Comparison of ENCODE assay signal across 8 cellular contexts in genomic region chr1:20185834-20186782, GRCh38. TPM values are rescaled to one million over a fixed set of nuclear protein-coding genes. Genes with fewer than 3 reads are reported as not detected.
DNase-seq lines count a peak whose midpoint lies in the region; ATAC-seq and TF ChIP-seq lines count a peak whose summit lies in the region.

PLA2G2C (minus strand) TSS chr1:20186518; CDS start chr1:20177363, 9,155 bp downstream.
UBXN10 (plus strand) TSS chr1:20186096; CDS start chr1:20190562, 4,466 bp downstream.

- ATAC-seq in GM19452 (IDR thresholded peaks at IDR 0.05; ENCODE audit: unreplicated experiment) (no peak), GM19397 (IDR thresholded peaks at IDR 0.05; ENCODE audit: unreplicated experiment) (no peak)

- H3K36me3 ChIP-seq in Caco-2 (ENCODE audit: control insufficient read depth, insufficient read depth, low read length): no peaks in the 10 kb centered on the region

- H3K9me3 ChIP-seq in Caco-2: no peaks in the 10 kb centered on the region

- intact Hi-C loops in Caco-2 (cut with micrococcal nuclease; ENCODE audit: unreplicated experiment): no loop called here

- H3K4me1 Mint-ChIP-seq in Caco-2 (ENCODE audit: low read depth, unreplicated experiment) (no peaks in the 10 kb centered on the region), immature natural killer cell (peaks cover 47 to 55% of the 10 kb centered on the region in 2 donors)

- DNase-seq in Caco-2: peak; percentile 25 to 38
- peak; percentile 91 for DNase-seq in OCI-M1 (lab: John Stamatoyannopoulos, UW)
- DNase-seq in activated naive CD4-positive, alpha-beta T cell treated with anti-CD3 and anti-CD28 coated beads, Interleukin-2, amount 50 U/mL, for 16 hours: peak; percentile 75
- peak; percentile 54 to 72 (median 62) for DNase-seq in immature natural killer cell
- DNase-seq in stimulated activated CD4-positive, alpha-beta T cell treated with anti-CD3 and anti-CD28 coated beads, Interleukin-12 subunit alpha, Interleukin-12 subunit beta, amount 100 ng/mL, for 48 hours (ENCODE audit: low read depth in 2 of 3, low spot score in 1 of 3): peak; percentile 57 to 77 (median 74)
- DNase-seq in NOMO-1 treated with dmso at 0.1 percent for 144 hours (lab: John Stamatoyannopoulos, UW; ENCODE audit: unreplicated experiment): no peak

- H3K4me3 Mint-ChIP-seq in Caco-2 (ENCODE audit: unreplicated experiment) (peak within 1 kb of the TSS; percentile 63), immature natural killer cell (peak within 1 kb of the TSS; percentile 78 to 92 (median 87))

- H3K27me3 Mint-ChIP-seq in Caco-2 (ENCODE audit: insufficient read depth, unreplicated experiment) (peaks cover 9% of the 10 kb centered on the region), immature natural killer cell (ENCODE audit: low read depth in 3 of 3) (peaks cover 6 to 14% (median 10%) of the 10 kb centered on the region in 3 donors)

- no peaks in the 10 kb centered on the region for H3K27me3 ChIP-seq in Caco-2 (replicated peaks; ENCODE audit: control insufficient read depth, insufficient read depth, low read length)

- peak within 1 kb of the TSS; percentile 30 for H3K4me3 ChIP-seq in Caco-2 (ENCODE audit: low read depth, low read length)

- no peaks in the 10 kb centered on the region for H3K4me1 ChIP-seq in Caco-2

- BruUV-seq in Caco-2 (replicated peaks; lab: Mats Ljungman, UMichigan): no TSS peak

- CTCF ChIA-PET in Caco-2 (lab: Charles Lee): no interaction called here

- no peak within 1 kb of the TSS for H3K27ac Mint-ChIP-seq in Caco-2 (ENCODE audit: unreplicated experiment)
- peak within 1 kb of the TSS; percentile 78 to 93 (median 88) for H3K27ac Mint-ChIP-seq in immature natural killer cell

- no peak for TF ChIP-seq CTCF in Caco-2 (IDR thresholded peaks at IDR 0.05; ENCODE audit: insufficient read depth in 1 of 2, low read depth in 1 of 2, low read length in 1 of 2, severe bottlenecking in 1 of 2, unreplicated experiment in 1 of 2)

- H3K9me3 Mint-ChIP-seq in Caco-2 (ENCODE audit: unreplicated experiment) (no peaks in the 10 kb centered on the region), immature natural killer cell (peaks cover 0 to 2% (median 0%) of the 10 kb centered on the region in 6 donors)

- H3K36me3 Mint-ChIP-seq in Caco-2 (ENCODE audit: insufficient read depth, unreplicated experiment) (no peaks in the 10 kb centered on the region), immature natural killer cell (peaks cover 0 to 4% (median 4%) of the 10 kb centered on the region in 3 donors)

- POLR2A ChIA-PET in Caco-2 (lab: Charles Lee): no interaction called here

RNA-seq across cellular contexts. Expression of gene PLA2G2C, which starts in this region (rescaled TPM):
- not detected in 2 replicates for total RNA-seq in Caco-2 (2022)
- not detected for polyA plus RNA-seq in immature natural killer cell

RNA-seq across cellular contexts. Expression of gene UBXN10, which starts in this region (rescaled TPM):
- total RNA-seq in Caco-2 (2022): 0.05 and 0.07 TPM in 2 replicates
- polyA plus RNA-seq in immature natural killer cell: 1 to 10 TPM; 1.6 to 2.6 (median 1.7) TPM

Comparison
In these comparisons a context has a peak if more than half of its experiments do, and no peak if none do; other contexts are left out.
1. Peak in DNase-seq and H3K4me3 ChIP-seq in Caco-2; RNA of the genes that start here not detected or under 1 TPM.